ENCODE assay signal across 1 cellular context in the genomic region with DNA sequence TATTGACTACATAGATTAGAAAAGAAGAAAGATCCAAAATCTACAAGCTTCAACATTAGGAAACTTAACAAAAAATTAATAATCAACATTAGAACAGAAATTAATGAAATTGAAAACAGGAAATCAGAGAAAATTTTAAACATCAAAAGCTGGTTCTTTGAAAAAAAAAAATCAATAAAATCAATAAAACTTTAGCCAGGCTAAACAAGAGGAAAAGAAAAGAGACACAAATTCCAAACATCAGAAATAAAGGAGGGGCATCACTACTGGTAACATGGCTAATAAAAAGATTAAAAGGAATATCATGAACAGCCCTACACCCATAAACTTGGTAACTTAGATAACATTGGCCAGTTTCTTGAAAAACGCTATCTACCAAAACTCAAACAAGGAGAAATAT.
TF ChIP-seq lines count a peak whose summit lies in the region.

No MANE protein-coding gene starts in this region.

TF ChIP-seq in HepG2, 621 proteins besides CTCF, POLR2A, EP300 and RAD21 (continued from another document):
- no peak for TF ChIP-seq SNAPC5 (CRISPR knock-in tag; IDR thresholded peaks at IDR 0.05; ENCODE audit: borderline replicate concordance)
- peak; percentile 99 for TF ChIP-seq KAT2B (IDR thresholded peaks at IDR 0.05; ENCODE audit: borderline replicate concordance, low read depth, low read length)
- no peak for TF ChIP-seq PAX8 (CRISPR knock-in tag; IDR thresholded peaks at IDR 0.05; ENCODE audit: borderline replicate concordance)
- no peak for TF ChIP-seq KAT7 (CRISPR knock-in tag; IDR thresholded peaks at IDR 0.05; ENCODE audit: borderline replicate concordance)
- TF ChIP-seq SIN3A (IDR thresholded peaks at IDR 0.05; ENCODE audit: borderline replicate concordance, low read depth, low read length), result no peak
- TF ChIP-seq KDM3A (CRISPR knock-in tag; IDR thresholded peaks at IDR 0.05; ENCODE audit: low read depth), result no peak
- TF ChIP-seq ZNF773 (CRISPR knock-in tag; IDR thresholded peaks at IDR 0.05; ENCODE audit: borderline replicate concordance), result no peak
- no peak for TF ChIP-seq SNRNP70 (IDR thresholded peaks at IDR 0.05; ENCODE audit: low read depth, low read length)
- peak; percentile 78 for TF ChIP-seq ZBTB40 (IDR thresholded peaks at IDR 0.05)
- no peak for TF ChIP-seq ZBTB40 (CRISPR knock-in tag; IDR thresholded peaks at IDR 0.05)
- TF ChIP-seq FOXJ3 (CRISPR knock-in tag; IDR thresholded peaks at IDR 0.05; ENCODE audit: borderline replicate concordance), result no peak
- no peak for TF ChIP-seq ZNF232 (CRISPR knock-in tag; IDR thresholded peaks at IDR 0.05; ENCODE audit: borderline replicate concordance)
- TF ChIP-seq ZSCAN25 (CRISPR knock-in tag; IDR thresholded peaks at IDR 0.05), result no peak
- peak; percentile 75; the same call in 1 of the 2 replicates for TF ChIP-seq ONECUT2 (CRISPR knock-in tag; IDR thresholded peaks at IDR 0.05)
- TF ChIP-seq ZNF484 (CRISPR knock-in tag; IDR thresholded peaks at IDR 0.05; ENCODE audit: borderline replicate concordance, low read depth), result no peak
- TF ChIP-seq KLF9 (CRISPR knock-in tag; IDR thresholded peaks at IDR 0.05; ENCODE audit: low read depth), result no peak
- TF ChIP-seq ZFP36 (IDR thresholded peaks at IDR 0.05; ENCODE audit: borderline replicate concordance, low read depth, low read length, partially characterized antibody), result no peak
- peak; percentile 68; the same call in 1 of the 2 replicates for TF ChIP-seq ZNF7 (CRISPR knock-in tag; IDR thresholded peaks at IDR 0.05)
- TF ChIP-seq ZNF446 (CRISPR knock-in tag; IDR thresholded peaks at IDR 0.05), result no peak
- no peak for TF ChIP-seq ZNF263 (CRISPR knock-in tag; IDR thresholded peaks at IDR 0.05)
- TF ChIP-seq MLLT10 (CRISPR knock-in tag; IDR thresholded peaks at IDR 0.05), result no peak
- no peak for TF ChIP-seq SKI (IDR thresholded peaks at IDR 0.05; ENCODE audit: partially characterized antibody)
- TF ChIP-seq RCOR2 (CRISPR knock-in tag; IDR thresholded peaks at IDR 0.05), result no peak
- no peak for TF ChIP-seq SAP130 (CRISPR knock-in tag; IDR thresholded peaks at IDR 0.05; ENCODE audit: low read depth)
